Comparison of ENCODE assay signal across 29 cellular contexts in genomic region chr10:95850791-95851190, GRCh38. TPM values are rescaled to one million over a fixed set of nuclear protein-coding genes. Genes with fewer than 3 reads are reported as not detected.
DNase-seq lines count a peak whose midpoint lies in the region; ATAC-seq, FAIRE-seq and TF ChIP-seq lines count a peak whose summit lies in the region.
"Had no signal": no experiment of that assay in that cellular context is flagged by ENCODE, and none has a peak within 500 bp of the region (broad histone marks: within the 10 kb centered on the region; RNA-seq: fewer than 3 reads in every experiment).

No MANE protein-coding gene starts in this region.

- BruUV-seq in HepG2 (replicated peaks; lab: Mats Ljungman, UMichigan), result no TSS peak

- H3K36me3 Mint-ChIP-seq in activated CD4-positive, alpha-beta T cell treated with anti-CD3 and anti-CD28 coated beads for 36 hours (ENCODE audit: low read depth), result no peaks in the 10 kb centered on the region

- no peaks in the 10 kb centered on the region for H3K79me2 ChIP-seq in HepG2 (ENCODE audit: insufficient read depth, low read length)

- H2BK120ac ChIP-seq in mesenchymal stem cell (ENCODE audit: low read depth, low read length), result no peak overlapping the region

- H2BK15ac ChIP-seq in mesenchymal stem cell (ENCODE audit: low read depth, poor library complexity, severe bottlenecking), result no peak overlapping the region

- no peak overlapping the region for H3K4ac ChIP-seq in mesenchymal stem cell (ENCODE audit: low read depth in 1 of 2, low read length in 2 of 2)

- H3K23ac ChIP-seq in mesenchymal stem cell (ENCODE audit: low read length in 2 of 2), result no peak overlapping the region

- TF ChIP-seq POLR2A in HepG2 (IDR thresholded peaks at IDR 0.05; ENCODE audit: insufficient read depth in 1 of 2, low read depth in 2 of 2, low read length in 2 of 2), result no peak

- CTCF ChIA-PET in activated CD4-positive, alpha-beta T cell treated with anti-CD3 and anti-CD28 coated beads for 36 hours (lab: Charles Lee), result interaction anchor here (0.8 kb wide), 1 partner anchor 14 kb away, joined by 4 read pairs; no protein-coding TSS in a partner anchor
- CTCF ChIA-PET in HepG2 (lab: Yijun Ruan, JAX; ENCODE audit: low intra/inter-chr PET ratio, low total read pairs), result no interaction called here

- no peaks in the 10 kb centered on the region for H3K36me3 ChIP-seq in mesenchymal stem cell (ENCODE audit: control insufficient read depth in 1 of 2, insufficient read depth in 2 of 2, low read depth in 1 of 2, low read length in 2 of 2)
- no peaks in the 10 kb centered on the region for H3K36me3 ChIP-seq in HepG2 (replicated peaks in 1 of 2; ENCODE audit: control insufficient read depth in 1 of 2, insufficient read depth in 2 of 2, low read length in 2 of 2)

- H4K20me1 ChIP-seq in HepG2 (ENCODE audit: insufficient read depth, low read length), result no peaks in the 10 kb centered on the region

- no peak overlapping the region for H2BK5ac ChIP-seq in mesenchymal stem cell (ENCODE audit: low read depth, low read length, poor library complexity, severe bottlenecking)

- H3K4me3 ChIP-seq in mesenchymal stem cell (ENCODE audit: insufficient read depth in 1 of 2, low read depth in 1 of 2, low read length in 2 of 2) (no peak overlapping the region), HepG2 (replicated peaks in 1 of 3; ENCODE audit: insufficient read depth in 1 of 3, low read depth in 2 of 3, low read length in 3 of 3) (no peak overlapping the region)
- H3K4me3 ChIP-seq: SK-N-MC had no signal

- in situ Hi-C loops in HepG2 (cut with HindIII; ENCODE audit: extremely low pct_ligation_motif_present, low pct_unique_long_range_greater_than_20kb), result loop anchor here (25.0 kb wide), 1 partner anchor 438 kb away; no protein-coding TSS in a partner anchor

- H3K9me3 ChIP-seq in mesenchymal stem cell (ENCODE audit: control insufficient read depth, low read length) (no peaks in the 10 kb centered on the region), HepG2 (ENCODE audit: low read length) (no peaks in the 10 kb centered on the region)

- no peak overlapping the region for H3K27ac Mint-ChIP-seq in activated CD4-positive, alpha-beta T cell treated with anti-CD3 and anti-CD28 coated beads for 36 hours

- no peak overlapping the region for H3K14ac ChIP-seq in mesenchymal stem cell (ENCODE audit: low read length in 2 of 2)

- H3K27ac ChIP-seq in mesenchymal stem cell (ENCODE audit: low read length, poor library complexity, severe bottlenecking) (no peak overlapping the region), HepG2 (ENCODE audit: extremely low read length, insufficient read depth, low read length) (no peak overlapping the region)
- H3K27ac ChIP-seq: C4-2B, HL-60, RWPE1, SK-N-MC had no signal

- H3K4me2 ChIP-seq in mesenchymal stem cell (ENCODE audit: low read length, poor library complexity, severe bottlenecking) (no peak overlapping the region), HepG2 (ENCODE audit: low read depth, low read length) (no peak overlapping the region)

- H3K4me1 Mint-ChIP-seq in activated CD4-positive, alpha-beta T cell treated with anti-CD3 and anti-CD28 coated beads for 36 hours, result no peaks in the 10 kb centered on the region
- H3K4me1 Mint-ChIP-seq: CD8-positive, alpha-beta memory T cell had no signal

- no peak overlapping the region for H2AFZ ChIP-seq in mesenchymal stem cell (ENCODE audit: low read depth, low read length)
- H2AFZ ChIP-seq in HepG2 (ENCODE audit: low read length), result no peak overlapping the region

- no peaks in the 10 kb centered on the region for H3K4me1 ChIP-seq in mesenchymal stem cell (ENCODE audit: control insufficient read depth, insufficient read depth, low read depth, low read length)
- H3K4me1 ChIP-seq in HepG2 (ENCODE audit: insufficient read depth, low read length), result no peaks in the 10 kb centered on the region

- POLR2A ChIA-PET in activated CD4-positive, alpha-beta T cell treated with anti-CD3 and anti-CD28 coated beads for 36 hours (lab: Charles Lee), result no interaction called here
- POLR2A ChIA-PET in HepG2 (lab: Yijun Ruan, JAX), result no interaction called here

- peaks cover 0 to 9% of the 10 kb centered on the region in 2 experiments for H3K27me3 ChIP-seq in mesenchymal stem cell (ENCODE audit: control insufficient read depth in 1 of 2, insufficient read depth in 1 of 2, low read length in 2 of 2)
- no peaks in the 10 kb centered on the region for H3K27me3 ChIP-seq in HepG2 (ENCODE audit: control insufficient read depth in 1 of 2, insufficient read depth in 2 of 2, low read length in 2 of 2)

- H4K91ac ChIP-seq in mesenchymal stem cell (ENCODE audit: low read length), result no peak overlapping the region

- H3K18ac ChIP-seq in mesenchymal stem cell (ENCODE audit: low read depth in 1 of 2, low read length in 2 of 2), result no peak overlapping the region

- peaks cover 3% of the 10 kb centered on the region for H3K27me3 Mint-ChIP-seq in activated CD4-positive, alpha-beta T cell treated with anti-CD3 and anti-CD28 coated beads for 36 hours

- TF ChIP-seq RAD21 in HepG2 (CRISPR knock-in tag; IDR thresholded peaks at IDR 0.05), result no peak

- H4K8ac ChIP-seq in mesenchymal stem cell (ENCODE audit: low read length), result no peak overlapping the region

- no peak for TF ChIP-seq CTCF in HepG2 (CRISPR knock-in tag; IDR thresholded peaks at IDR 0.05)

- no peaks in the 10 kb centered on the region for H3K79me1 ChIP-seq in mesenchymal stem cell (replicated peaks; ENCODE audit: low read length, poor library complexity, severe bottlenecking)

- intact Hi-C loops in activated CD4-positive, alpha-beta T cell treated with anti-CD3 and anti-CD28 coated beads for 36 hours (cut with DNase I, micrococcal nuclease), result no loop called here
- intact Hi-C loops in HepG2 (cut with micrococcal nuclease; ENCODE audit: unreplicated experiment), result no loop called here

- TF ChIP-seq EP300 in HepG2 (IDR thresholded peaks at IDR 0.05; ENCODE audit: low read depth in 2 of 2, low read length in 2 of 2) (no peak), HepG2 (CRISPR knock-in tag; IDR thresholded peaks at IDR 0.05; ENCODE audit: borderline replicate concordance) (no peak)

- no peak for ATAC-seq in activated CD4-positive, alpha-beta T cell treated with anti-CD3 and anti-CD28 coated beads for 36 hours
- ATAC-seq in HepG2, result no peak
- ATAC-seq in GM18867 (IDR thresholded peaks at IDR 0.05; ENCODE audit: unreplicated experiment), result no peak

- H2AK5ac ChIP-seq in mesenchymal stem cell (ENCODE audit: low read length, severe bottlenecking), result no peak overlapping the region

- no peak overlapping the region for H3K4me3 Mint-ChIP-seq in activated CD4-positive, alpha-beta T cell treated with anti-CD3 and anti-CD28 coated beads for 36 hours
- H3K4me3 Mint-ChIP-seq: CD8-positive, alpha-beta memory T cell had no signal

- FAIRE-seq in HepG2 (lab: Jason Lieb, UNC), result no peak
- FAIRE-seq: GM19239 had no signal

- DNase-seq in GM04503 (ENCODE audit: low read depth) (peak; percentile 14), epidermal melanocyte (ENCODE audit: insufficient read length, low spot score) (peak; percentile 32), mesenchymal stem cell (no peak), NCI-H187 (lab: John Stamatoyannopoulos, UW) (no peak), HepG2 (ENCODE audit: low spot score) (no peak)
- DNase-seq in activated CD4-positive, alpha-beta T cell treated with anti-CD3 and anti-CD28 coated beads for 36 hours, result no peak
- DNase-seq: AML-193; Calu3; CD8-positive, alpha-beta memory T cell; DMS153; KG1; NCI-H1092; NCI-H1436; NCI-H2029; NCI-H226; NCI-H510A treated with DMSO at 0.1 percent for 48 hours; NCI-H774; NK-92 treated with Interleukin-12 subunit alpha and Interleukin-12 subunit beta, amount 100 ng/mL, for 24 hours; SHP77 treated with DMSO at 0.1 percent for 48 hours had no signal

- no peak overlapping the region for H2BK12ac ChIP-seq in mesenchymal stem cell (ENCODE audit: low read length in 2 of 2)

- H3K9me3 Mint-ChIP-seq in activated CD4-positive, alpha-beta T cell treated with anti-CD3 and anti-CD28 coated beads for 36 hours (ENCODE audit: low read depth), result peaks cover 1% of the 10 kb centered on the region

- H3K9ac ChIP-seq in mesenchymal stem cell (ENCODE audit: low read length), result peak overlapping the region; percentile 75
- H3K9ac ChIP-seq in HepG2 (ENCODE audit: insufficient read depth, low read depth, low read length), result no peak overlapping the region

RNA-seq across cellular contexts. Expression of gene CC2D2B, which starts 57.0 kb away (rescaled TPM):
- 0.07 TPM for polyA plus RNA-seq in mesenchymal stem cell (2013, experiment 1 of 2)
- 0.19 TPM for polyA plus RNA-seq in mesenchymal stem cell (2013, experiment 2 of 2)
- total RNA-seq in activated CD4-positive, alpha-beta T cell treated with anti-CD3 and anti-CD28 coated beads for 36 hours, result under 1 TPM in 1 of 2 experiments, not detected in 1; 0.23 TPM
- total RNA-seq in HepG2 (2016; rRNA removed; fragmentation: Illumina TruSeq; extraction: Trizol), result 0.20 and 0.22 TPM in 2 replicates
- not detected in 2 replicates for total RNA-seq in HepG2 (2016; cell fraction: cytosol; rRNA removed; fragmentation: Illumina TruSeq; extraction: Trizol; ENCODE audit: low read depth)
- 0.26 and 0.36 TPM in 2 replicates for total RNA-seq in HepG2 (2016; cell fraction: insoluble cytoplasmic fraction; rRNA removed; fragmentation: Illumina TruSeq; extraction: Trizol)
- total RNA-seq in HepG2 (2016; cell fraction: membrane; rRNA removed; fragmentation: Illumina TruSeq; extraction: Trizol), result 0.17 and 0.43 TPM in 2 replicates
- 0.53 and 0.94 TPM in 2 replicates for total RNA-seq in HepG2 (2016; cell fraction: nucleus; rRNA removed; fragmentation: Illumina TruSeq; extraction: Trizol)
- not detected in 2 replicates for polyA plus RNA-seq in HepG2 (2011; rRNA removed)
- not detected in 2 replicates for polyA plus RNA-seq in HepG2 (2011; cell fraction: cytosol; rRNA removed)
- not detected in 2 replicates for polyA plus RNA-seq in HepG2 (2011; cell fraction: nucleus; rRNA removed)
- 0.11 and 0.12 TPM in 2 replicates for polyA plus RNA-seq in HepG2 (2012)
- 0.18 and 0.54 TPM in 2 replicates for polyA plus RNA-seq in HepG2 (2016; cell fraction: cytosol; fragmentation: Illumina TruSeq; extraction: Trizol; ENCODE audit: low read depth)
- 0.44 TPM in 1 of 2 replicates, not detected in the other for polyA plus RNA-seq in HepG2 (2016; cell fraction: insoluble cytoplasmic fraction; fragmentation: Illumina TruSeq; extraction: Trizol; ENCODE audit: low read depth)
- 0.65 TPM in 1 of 2 replicates, not detected in the other for polyA plus RNA-seq in HepG2 (2016; cell fraction: membrane; fragmentation: Illumina TruSeq; extraction: Trizol; ENCODE audit: low read depth)
- 0.47 TPM in 1 of 2 replicates, not detected in the other for polyA plus RNA-seq in HepG2 (2016; cell fraction: nucleus; fragmentation: Illumina TruSeq; extraction: Trizol; ENCODE audit: insufficient read depth, low read depth)
- polyA minus RNA-seq in HepG2 (2011; rRNA and poly(A)+ RNA removed; ENCODE audit: low replicate concordance), result not detected in 2 replicates
- not detected in 2 replicates for polyA minus RNA-seq in HepG2 (2011; cell fraction: cytosol; rRNA and poly(A)+ RNA removed)
- not detected in 2 replicates for polyA minus RNA-seq in HepG2 (2011; cell fraction: nucleus; rRNA and poly(A)+ RNA removed)
- total RNA-seq: A673; Calu3; CD8-positive, alpha-beta memory T cell; G401; H4; HT-29 had no signal
- polyA plus RNA-seq: CD8-positive, alpha-beta memory T cell had no signal

Comparison
In these comparisons a context has a peak if more than half of its experiments do, and no peak if none do; other contexts are left out.
1. DNase-seq: peak in GM04503 (single experiment) and epidermal melanocyte (single experiment); none in mesenchymal stem cell (single experiment), NCI-H187 (0 of 2), activated CD4-positive, alpha-beta T cell treated with anti-CD3 and anti-CD28 coated beads for 36 hours (single experiment) and HepG2 (single experiment).